Comparison of ENCODE assay signal across 8 cellular contexts in genomic region chr1:224380003-224380402, GRCh38. TPM values are rescaled to one million over a fixed set of nuclear protein-coding genes. Genes with fewer than 3 reads are reported as not detected.
DNase-seq lines count a peak whose midpoint lies in the region; ATAC-seq, FAIRE-seq and TF ChIP-seq lines count a peak whose summit lies in the region.

No MANE protein-coding gene starts in this region.

- peaks cover 32 to 52% (median 43%) of the 10 kb centered on the region in 11 experiments for H3K36me3 ChIP-seq in BLaER1 treated with 17β-estradiol and CSF1 and Interleukin-3, amounts not matched to agents 10 nM and 100 nM
- H3K36me3 ChIP-seq in small intestine (ENCODE audit: control insufficient read depth in 2 of 2, insufficient read depth in 2 of 2, low read length in 2 of 2): peaks cover 0 to 13% of the 10 kb centered on the region in 2 donors
- H3K36me3 ChIP-seq in adrenal gland (replicated peaks in 1 of 2): peaks cover 0 to 22% of the 10 kb centered on the region in 2 donors

- H3K4me3 ChIP-seq in BLaER1 treated with 17β-estradiol and CSF1 and Interleukin-3, amounts not matched to agents 10 nM and 100 nM: peak overlapping the region in 7 of 10 experiments; percentile 23 to 52 (median 38); a peak in 11 of 20 replicates
- H3K4me3 ChIP-seq in HL-60 (replicated peaks; ENCODE audit: insufficient read depth, low read length) (no peak overlapping the region), small intestine (ENCODE audit: low read depth in 1 of 2, low read length in 2 of 2) (no peak overlapping the region), adrenal gland (no peak overlapping the region)

- intact Hi-C loops in adrenal gland (cut with DNase I): no loop called here

- DNase-seq in HL-60 (ENCODE audit: low read depth in 1 of 2, low spot score in 1 of 2) (peak; percentile 62 to 85), small intestine (peak; percentile 49), adrenal gland (no peak), SHP77 treated with DMSO at 0.1 percent for 48 hours (lab: John Stamatoyannopoulos, UW) (no peak), NCI-H2227 (lab: John Stamatoyannopoulos, UW; ENCODE audit: unreplicated experiment) (no peak)
- DNase-seq in activated T-cell treated with anti-CD3 and anti-CD28 coated beads, Interleukin-2, amount 50 U/mL, for 1 hour: peak; percentile 31

- H3K4me2 ChIP-seq in BLaER1 treated with 17β-estradiol and CSF1 and Interleukin-3, amounts not matched to agents 10 nM and 100 nM: peak overlapping the region; percentile 66 to 95 (median 84)

- ATAC-seq in GM21360 (IDR thresholded peaks at IDR 0.05; ENCODE audit: unreplicated experiment): peak; percentile 61

- H3K4me1 ChIP-seq in BLaER1 treated with 17β-estradiol and CSF1 and Interleukin-3, amounts not matched to agents 10 nM and 100 nM: peaks cover 24 to 90% (median 59%) of the 10 kb centered on the region in 10 experiments
- H3K4me1 ChIP-seq in small intestine (ENCODE audit: control insufficient read depth in 2 of 2, insufficient read depth in 1 of 2, low read depth in 1 of 2, low read length in 1 of 2) (no peaks in the 10 kb centered on the region), adrenal gland (replicated peaks in 1 of 2) (peaks cover 7 to 31% of the 10 kb centered on the region in 2 donors)

- no peak for FAIRE-seq in small intestine (lab: Jason Lieb, UNC)

- no peaks in the 10 kb centered on the region for H3K9me3 ChIP-seq in BLaER1 treated with 17β-estradiol and CSF1 and Interleukin-3, amounts not matched to agents 10 nM and 100 nM (replicated peaks in 1 of 11)
- H3K9me3 ChIP-seq in small intestine (ENCODE audit: control insufficient read depth, low read depth) (no peaks in the 10 kb centered on the region), adrenal gland (replicated peaks in 1 of 3) (no peaks in the 10 kb centered on the region)

- peak overlapping the region in 10 of 11 experiments; percentile 57 to 77 (median 70); a peak in 20 of 22 replicates for H3K27ac ChIP-seq in BLaER1 treated with 17β-estradiol and CSF1 and Interleukin-3, amounts not matched to agents 10 nM and 100 nM
- H3K27ac ChIP-seq in HL-60 (replicated peaks) (peak overlapping the region; percentile 84), small intestine (ENCODE audit: low read depth in 1 of 2, low read length in 1 of 2) (no peak overlapping the region), adrenal gland (peak overlapping the region in 1 of 5 donors; percentile 22)

- peaks cover 0 to 6% (median 0%) of the 10 kb centered on the region in 11 experiments; a peak in 3 of 22 replicates for H3K27me3 ChIP-seq in BLaER1 treated with 17β-estradiol and CSF1 and Interleukin-3, amounts not matched to agents 10 nM and 100 nM
- H3K27me3 ChIP-seq in HL-60 (ENCODE audit: insufficient read depth, poor library complexity, severe bottlenecking) (no peaks in the 10 kb centered on the region), small intestine (ENCODE audit: control insufficient read depth in 2 of 2, insufficient read depth in 2 of 2, low read length in 2 of 2) (no peaks in the 10 kb centered on the region), adrenal gland (no peaks in the 10 kb centered on the region)

- TF ChIP-seq CTCF in HL-60 (IDR thresholded peaks at IDR 0.05; ENCODE audit: insufficient read depth, low read length) (no peak), adrenal gland (IDR thresholded peaks at IDR 0.05) (no peak)

- peaks cover 3 to 93% (median 14%) of the 10 kb centered on the region in 11 experiments; a peak in 14 of 22 replicates for H4K20me1 ChIP-seq in BLaER1 treated with 17β-estradiol and CSF1 and Interleukin-3, amounts not matched to agents 10 nM and 100 nM

- TF ChIP-seq POLR2A in adrenal gland (IDR thresholded peaks at IDR 0.05): no peak

- WGBS in small intestine, 3 donors: 49 to 61% (median 60%) methylated on average over 4 of the region's 4 CpGs
- 66 to 79% (median 70%) methylated on average over 4 of the region's 4 CpGs for WGBS in adrenal gland, 4 donors

- H3K9ac ChIP-seq in BLaER1 treated with 17β-estradiol and CSF1 and Interleukin-3, amounts not matched to agents 10 nM and 100 nM: peak overlapping the region in 9 of 11 experiments; percentile 3 to 57 (median 34); a peak in 15 of 22 replicates

RNA-seq across cellular contexts. Expression of gene CNIH4, which starts 23.3 kb away (rescaled TPM):
- 10 to 100 TPM; 43.2 to 91.6 (median 64.6) TPM for polyA plus RNA-seq in small intestine
- 10 to 100 TPM; 10.0 to 52.7 (median 39.3) TPM for total RNA-seq in adrenal gland
- polyA plus RNA-seq in adrenal gland: 10 to 100 TPM; 47.0 to 73.0 (median 58.0) TPM

RNA-seq across cellular contexts. Expression of gene NVL, which starts 50.0 kb away (rescaled TPM):
- polyA plus RNA-seq in small intestine: 10 to 100 TPM; 16.4 to 39.1 (median 22.2) TPM
- total RNA-seq in adrenal gland: 10 to 100 TPM; 12.0 to 23.2 (median 19.0) TPM
- polyA plus RNA-seq in adrenal gland: 10 to 100 TPM; 38.5 to 77.0 (median 44.8) TPM

RNA-seq across cellular contexts. Expression of gene WDR26, which starts 54.6 kb away (rescaled TPM):
- polyA plus RNA-seq in small intestine (10 to 100 TPM; 15.9 to 20.6 (median 17.7) TPM), adrenal gland (10 to 100 TPM; 25.6 to 52.4 (median 36.5) TPM)
- 10 to 100 TPM; 48.7 to 92.0 (median 77.6) TPM for total RNA-seq in adrenal gland

Comparison
In these comparisons a context has a peak if more than half of its experiments do, and no peak if none do; other contexts are left out.
1. H3K27ac ChIP-seq: peak in BLaER1 treated with 17β-estradiol and CSF1 and Interleukin-3, amounts not matched to agents 10 nM and 100 nM (10 of 11) and HL-60 (single experiment); none in small intestine (0 of 2).
2. H3K4me3 ChIP-seq: peak in BLaER1 treated with 17β-estradiol and CSF1 and Interleukin-3, amounts not matched to agents 10 nM and 100 nM (7 of 10); none in HL-60 (single experiment), small intestine (0 of 2) and adrenal gland (0 of 4).
3. DNase-seq: peak in HL-60 (2 of 2), activated T-cell treated with anti-CD3 and anti-CD28 coated beads, Interleukin-2, amount 50 U/mL, for 1 hour (single experiment) and small intestine (single experiment); none in adrenal gland (0 of 7), SHP77 treated with DMSO at 0.1 percent for 48 hours (single experiment) and NCI-H2227 (single experiment).